In genomic region chr1:46506470-46507219, GRCh38 we compare ENCODE assay signal across 26 cellular contexts. TPM values are rescaled to one million over a fixed set of nuclear protein-coding genes. Genes with fewer than 3 reads are reported as not detected.
DNase-seq lines count a peak whose midpoint lies in the region; ATAC-seq, FAIRE-seq and TF ChIP-seq lines count a peak whose summit lies in the region.
"Had no signal": no experiment of that assay in that cellular context is flagged by ENCODE, and none has a peak within 500 bp of the region (broad histone marks: within the 10 kb centered on the region; RNA-seq: fewer than 3 reads in every experiment).

No MANE protein-coding gene starts in this region.

- peaks cover under 1% of the 10 kb centered on the region; the same call in 1 of the 2 replicates for H3K4me1 ChIP-seq in GM23338 (ENCODE audit: insufficient read depth)
- H3K4me1 ChIP-seq in H1 (replicated peaks in 1 of 4; ENCODE audit: control insufficient read depth in 3 of 4, insufficient read depth in 4 of 4, low read length in 3 of 4), result peaks cover 0 to 13% (median 2%) of the 10 kb centered on the region in 4 experiments; a peak in 3 of 7 replicates
- H3K4me1 ChIP-seq in neuronal stem cell (ENCODE audit: control insufficient read depth in 2 of 2, insufficient read depth in 1 of 2, low read depth in 1 of 2, low read length in 2 of 2), result peaks cover 7% of the 10 kb centered on the region in 2 donors
- H3K4me1 ChIP-seq in Caco-2, result no peaks in the 10 kb centered on the region

- H4K91ac ChIP-seq in H1 (replicated peaks; ENCODE audit: insufficient read length, low read length) (no peak overlapping the region), neuronal stem cell (ENCODE audit: low read depth, low read length, poor library complexity) (no peak overlapping the region)

- H3F3A ChIP-seq in GM23338 (replicated peaks; ENCODE audit: low read depth), result no peaks in the 10 kb centered on the region

- no peak for TF ChIP-seq EP300 in H1 (IDR thresholded peaks at IDR 0.05; ENCODE audit: borderline replicate concordance in 1 of 2, low read depth in 2 of 2, low read length in 2 of 2)

- no peak for FAIRE-seq in H1 (lab: Jason Lieb, UNC)
- FAIRE-seq: D721Med, GM12892, H54, HTR-8/SVneo had no signal

- H3K9me3 ChIP-seq in H1 (ENCODE audit: insufficient read depth in 2 of 2, low read depth in 1 of 2, low read length in 1 of 2) (no peaks in the 10 kb centered on the region), neuronal stem cell (replicated peaks in 1 of 2; ENCODE audit: control insufficient read depth in 2 of 2, insufficient read depth in 1 of 2, low read depth in 1 of 2, low read length in 2 of 2) (no peaks in the 10 kb centered on the region), Caco-2 (no peaks in the 10 kb centered on the region)
- H3K9me3 ChIP-seq: MG63 had no signal

- no peak overlapping the region for H3K27ac ChIP-seq in GM23338 (ENCODE audit: low read depth)
- no peak overlapping the region for H3K27ac ChIP-seq in H1 (ENCODE audit: low read depth, low read length)
- no peak overlapping the region for H3K27ac ChIP-seq in neuronal stem cell (replicated peaks; ENCODE audit: low read length)
- H3K27ac ChIP-seq: HL-60, SK-N-MC had no signal

- 85% methylated on average over 16 of the region's 17 CpGs; no CpG with 5 or more reads in 1 of the 2 experiments for WGBS in H1 (ENCODE audit: extremely low coverage in 1 of 2, insufficient coverage in 1 of 2, insufficient read length in 1 of 2, insufficient replicate concordance in 2 of 2, low coverage in 1 of 2, low lambda C conversion rate in 2 of 2, missing lambda C conversion rate in 1 of 2), 2 experiments
- WGBS in neuronal stem cell (ENCODE audit: extremely low coverage in 2 of 2, insufficient read length in 2 of 2, insufficient replicate concordance in 1 of 2), 2 donors, result 100% methylated on average over 1 of the region's 17 CpGs; no CpG with 5 or more reads in 1 of the 2 donors

- H3K4me3 ChIP-seq in GM23338 (no peak overlapping the region), H1 (ENCODE audit: extremely low read depth in 1 of 4, insufficient read depth in 2 of 4, low read depth in 3 of 4, low read length in 4 of 4) (no peak overlapping the region), neuronal stem cell (ENCODE audit: low read length in 2 of 2) (no peak overlapping the region), Caco-2 (ENCODE audit: low read depth, low read length) (no peak overlapping the region)
- H3K4me3 ChIP-seq: MG63, SK-N-MC had no signal

- H3K9me3 Mint-ChIP-seq in GM23338 (no peaks in the 10 kb centered on the region), Caco-2 (ENCODE audit: unreplicated experiment) (no peaks in the 10 kb centered on the region)

- POLR2A ChIA-PET in H1 (lab: Charles Lee; ENCODE audit: partially characterized antibody) (interaction anchor here (1.5 kb wide), 1 partner anchor 10 kb away, joined by 3 read pairs; no protein-coding TSS in a partner anchor), Caco-2 (lab: Charles Lee) (no interaction called here)

- TF ChIP-seq CTCF in GM23338 (conservative IDR thresholded peaks at IDR 0.05; ENCODE audit: low read depth in 2 of 2), result no peak
- no peak for TF ChIP-seq CTCF in H1 (IDR thresholded peaks at IDR 0.05; ENCODE audit: control extremely low read depth in 1 of 3, insufficient read depth in 1 of 3, low read depth in 1 of 3, low read length in 3 of 3)
- TF ChIP-seq CTCF in Caco-2 (IDR thresholded peaks at IDR 0.05; ENCODE audit: insufficient read depth in 1 of 2, low read depth in 1 of 2, low read length in 1 of 2, severe bottlenecking in 1 of 2, unreplicated experiment in 1 of 2), result no peak

- ATAC-seq in GM23338, result peak; percentile 35

- H3K4me2 ChIP-seq in GM23338 (no peak overlapping the region), H1 (ENCODE audit: insufficient read depth in 1 of 2, low read depth in 2 of 2, low read length in 2 of 2) (no peak overlapping the region), neuronal stem cell (ENCODE audit: insufficient read depth, low read length, poor library complexity, severe bottlenecking) (no peak overlapping the region)

- H3K4me3 Mint-ChIP-seq in GM23338 (no peak overlapping the region), Caco-2 (ENCODE audit: unreplicated experiment) (no peak overlapping the region)
- H3K4me3 Mint-ChIP-seq: CD8-positive, alpha-beta memory T cell had no signal

- H3K79me1 ChIP-seq in H1 (ENCODE audit: low read depth, low read length) (no peaks in the 10 kb centered on the region), neuronal stem cell (ENCODE audit: low read depth, low read length) (no peaks in the 10 kb centered on the region)

- H3K23me2 ChIP-seq in H1 (ENCODE audit: low read depth, low read length), result no peaks in the 10 kb centered on the region

- H3K79me2 ChIP-seq in GM23338 (replicated peaks; ENCODE audit: insufficient read depth) (no peaks in the 10 kb centered on the region), H1 (ENCODE audit: control insufficient read depth in 1 of 2, insufficient read depth in 2 of 2, low read length in 2 of 2) (no peaks in the 10 kb centered on the region)

- H4K8ac ChIP-seq in H1 (ENCODE audit: extremely low read depth, insufficient read depth, low read length) (no peak overlapping the region; the same call in 1 of the 2 replicates), neuronal stem cell (ENCODE audit: low read depth, low read length) (no peak overlapping the region)

- H3K27ac Mint-ChIP-seq in GM23338 (no peak overlapping the region), Caco-2 (ENCODE audit: unreplicated experiment) (no peak overlapping the region)

- no peaks in the 10 kb centered on the region for H3K36me3 ChIP-seq in GM23338 (ENCODE audit: insufficient read depth)
- no peaks in the 10 kb centered on the region for H3K36me3 ChIP-seq in H1 (ENCODE audit: control insufficient read depth in 2 of 4, insufficient read depth in 4 of 4, low read length in 3 of 4)
- no peaks in the 10 kb centered on the region for H3K36me3 ChIP-seq in neuronal stem cell (replicated peaks in 1 of 2; ENCODE audit: control insufficient read depth in 2 of 2, insufficient read depth in 2 of 2, low read length in 2 of 2)
- no peaks in the 10 kb centered on the region for H3K36me3 ChIP-seq in Caco-2 (ENCODE audit: control insufficient read depth, insufficient read depth, low read length)
- H3K36me3 ChIP-seq: MG63 had no signal

- no peak overlapping the region for H4K5ac ChIP-seq in H1 (ENCODE audit: insufficient read length, low read depth, low read length)

- H2BK120ac ChIP-seq in H1 (replicated peaks; ENCODE audit: low read depth, low read length), result no peak overlapping the region
- no peak overlapping the region for H2BK120ac ChIP-seq in neuronal stem cell (ENCODE audit: low read depth, low read length)

- no peak overlapping the region for H3K9ac ChIP-seq in H1 (replicated peaks in 1 of 4; ENCODE audit: extremely low read depth in 1 of 4, low read depth in 3 of 4, low read length in 3 of 4)
- H3K9ac ChIP-seq in neuronal stem cell (ENCODE audit: low read depth, low read length, poor library complexity), result no peak overlapping the region

- DNase-seq in GM23338 (ENCODE audit: low spot score) (no peak), OCI-M1 (lab: John Stamatoyannopoulos, UW) (peak; percentile 76), H1 (ENCODE audit: low read depth in 1 of 2, low spot score in 2 of 2) (no peak), neuronal stem cell (ENCODE audit: low spot score) (no peak), Caco-2 (no peak), cerebellar cortex (ENCODE audit: low spot score) (no peak)
- no peak for DNase-seq in activated CD8-positive, alpha-beta memory T cell treated with anti-CD3 and anti-CD28 coated beads for 24 hours
- DNase-seq: C1 segment of cervical spinal cord; CD8-positive, alpha-beta memory T cell; IMR-90; Karpas-422; MG63; NCI-H1092 treated with DMSO at 0.1 percent for 48 hours; NCI-H146; NCI-H2029 treated with DMSO at 0.1 percent for 48 hours; NCI-H2171 treated with DMSO at 0.1 percent for 48 hours; NCI-H446; NCI-H526 treated with DMSO at 0.1 percent for 48 hours; NK-92 treated with Interleukin-12 subunit alpha and Interleukin-12 subunit beta, amount 100 ng/mL, for 24 hours; SHP77 had no signal

- H3K14ac ChIP-seq in H1 (ENCODE audit: insufficient read length) (no peak overlapping the region), neuronal stem cell (ENCODE audit: low read length) (peak overlapping the region; percentile 14)

- H3K27me3 Mint-ChIP-seq in GM23338 (ENCODE audit: insufficient read depth, low read depth, poor library complexity) (peaks cover 9% of the 10 kb centered on the region), Caco-2 (ENCODE audit: insufficient read depth, unreplicated experiment) (peaks cover 5% of the 10 kb centered on the region)

- no peaks in the 10 kb centered on the region for H3K36me3 Mint-ChIP-seq in GM23338 (ENCODE audit: low read depth)
- no peaks in the 10 kb centered on the region for H3K36me3 Mint-ChIP-seq in Caco-2 (ENCODE audit: insufficient read depth, unreplicated experiment)
- H3K36me3 Mint-ChIP-seq: CD8-positive, alpha-beta memory T cell had no signal

- H3K18ac ChIP-seq in H1 (ENCODE audit: extremely low read depth, low read length), result no peak overlapping the region
- H3K18ac ChIP-seq in neuronal stem cell (ENCODE audit: low read length), result peak overlapping the region; percentile 11

- no peak overlapping the region for H3K56ac ChIP-seq in H1 (replicated peaks; ENCODE audit: insufficient read length, low read depth, low read length)

- CTCF ChIA-PET in H1 (lab: Charles Lee; ENCODE audit: partially characterized antibody) (interaction anchor here (1.0 to 18.9 kb wide), 12 partner anchors 9 to 61 kb away, joined by 3 to 287 read pairs (median 3); partner anchors contain the start of gene DMBX1), Caco-2 (lab: Charles Lee) (no interaction called here)

- no peak overlapping the region for H2AK5ac ChIP-seq in H1 (ENCODE audit: low read depth, low read length)
- H2AK5ac ChIP-seq in neuronal stem cell (ENCODE audit: low read depth, low read length), result no peak overlapping the region

- peak overlapping the region; percentile 39; the same call in 1 of the 2 replicates for H2BK12ac ChIP-seq in H1 (ENCODE audit: low read depth, low read length)
- peak overlapping the region; percentile 24 for H2BK12ac ChIP-seq in neuronal stem cell (ENCODE audit: low read length)

- no peak for TF ChIP-seq POLR2A in H1 (IDR thresholded peaks at IDR 0.05; ENCODE audit: control extremely low read depth in 1 of 2, low read depth in 2 of 2, low read length in 2 of 2)

- H3K27me3 ChIP-seq in GM23338 (ENCODE audit: insufficient read depth) (peaks cover 20% of the 10 kb centered on the region), H1 (replicated peaks in 1 of 4; ENCODE audit: control insufficient read depth in 3 of 4, extremely low read depth in 1 of 4, insufficient read depth in 3 of 4, low read length in 3 of 4) (no peaks in the 10 kb centered on the region; a peak in 1 of 7 replicates), neuronal stem cell (ENCODE audit: control insufficient read depth in 3 of 3, insufficient read depth in 3 of 3, low read depth in 1 of 3, low read length in 3 of 3) (peaks cover 0 to 52% (median 2%) of the 10 kb centered on the region in 3 experiments), Caco-2 (replicated peaks; ENCODE audit: control insufficient read depth, insufficient read depth, low read length) (no peaks in the 10 kb centered on the region; the same call in 1 of the 2 replicates)
- H3K27me3 ChIP-seq: MG63 had no signal

- H2BK15ac ChIP-seq in H1 (ENCODE audit: low read length) (no peak overlapping the region), neuronal stem cell (ENCODE audit: low read length) (no peak overlapping the region)

- H3K4ac ChIP-seq in H1 (replicated peaks; ENCODE audit: insufficient read length, low read depth, low read length) (no peak overlapping the region), neuronal stem cell (ENCODE audit: low read length) (no peak overlapping the region)

- no peaks in the 10 kb centered on the region; the same call in 1 of the 2 replicates for H4K20me1 ChIP-seq in GM23338 (replicated peaks; ENCODE audit: insufficient read depth)
- no peaks in the 10 kb centered on the region for H4K20me1 ChIP-seq in H1 (replicated peaks in 1 of 2; ENCODE audit: control insufficient read depth in 1 of 2, insufficient read depth in 2 of 2, low read length in 2 of 2)

- intact Hi-C loops in Caco-2 (cut with micrococcal nuclease; ENCODE audit: unreplicated experiment), result no loop called here

- H2AFZ ChIP-seq in GM23338 (no peak overlapping the region), H1 (ENCODE audit: low read length) (no peak overlapping the region), neuronal stem cell (ENCODE audit: low read length) (no peak overlapping the region)

- BruUV-seq in Caco-2 (replicated peaks; lab: Mats Ljungman, UMichigan), result no TSS peak

- TF ChIP-seq RAD21 in H1 (IDR thresholded peaks at IDR 0.05 in 1 of 2, conservative IDR thresholded peaks at IDR 0.05 in 1 of 2; ENCODE audit: low read depth in 2 of 2, low read length in 2 of 2), result no peak

- H3K4me1 Mint-ChIP-seq in GM23338 (peaks cover 13% of the 10 kb centered on the region), Caco-2 (ENCODE audit: low read depth, unreplicated experiment) (no peaks in the 10 kb centered on the region)
- H3K4me1 Mint-ChIP-seq: CD8-positive, alpha-beta memory T cell had no signal

- no peak overlapping the region for H3K23ac ChIP-seq in H1 (ENCODE audit: insufficient read length)
- peak overlapping the region; percentile 5 for H3K23ac ChIP-seq in neuronal stem cell (ENCODE audit: low read depth, low read length, poor library complexity)

- H2BK20ac ChIP-seq in H1 (ENCODE audit: low read length), result no peak overlapping the region

- no peaks in the 10 kb centered on the region for H3K9me2 ChIP-seq in GM23338 (ENCODE audit: insufficient read depth)

- H2BK5ac ChIP-seq in H1 (ENCODE audit: low read depth, low read length) (no peak overlapping the region), neuronal stem cell (ENCODE audit: low read length) (no peak overlapping the region)

RNA-seq across cellular contexts. Expression of gene DMBX1, which starts 17.0 kb away (rescaled TPM):
- total RNA-seq in GM23338 (2014; rRNA removed; shearing (Covaris generic)), result not detected in 2 replicates
- polyA plus RNA-seq in GM23338 (2016; fragmentation: Nextera tagmentation; extraction: Ambion mirVana) (0.11 TPM in 1 of 2 replicates, not detected in the other), H1 (2011; rRNA removed) (0.23 and 0.36 TPM in 2 replicates)
- 0.30 TPM in 1 of 2 replicates, not detected in the other for total RNA-seq in H1 (2021; fragmentation: NEBNext Ultra II Directional; extraction: Animal tissue kit (Norgen Biotek cat#: 25700))
- 0.26 TPM for polyA plus RNA-seq in H1 (2011; cell fraction: cytosol; rRNA removed)
- 0.53 TPM for polyA plus RNA-seq in H1 (2011; cell fraction: nucleus; rRNA removed)
- 0.24 to 0.30 TPM (median 0.27 TPM) in 4 replicates for polyA plus RNA-seq in H1 (2012, experiment 1 of 2)
- 0.12 TPM for polyA plus RNA-seq in H1 (2012, experiment 2 of 2)
- polyA plus RNA-seq in H1 (2013, experiment 1 of 2), result 0.06 TPM
- 0.09 TPM for polyA plus RNA-seq in H1 (2013, experiment 2 of 2)
- polyA minus RNA-seq in H1 (2011; rRNA and poly(A)+ RNA removed), result 0.07 and 0.41 TPM in 2 replicates
- 0.51 TPM for polyA minus RNA-seq in H1 (2011; cell fraction: cytosol; rRNA and poly(A)+ RNA removed)
- 0.20 TPM for polyA minus RNA-seq in H1 (2011; cell fraction: nucleus; rRNA and poly(A)+ RNA removed)
- 0.15 TPM for polyA plus RNA-seq in neuronal stem cell (2013, experiment 1 of 2)
- polyA plus RNA-seq in neuronal stem cell (2013, experiment 2 of 2), result 0.18 TPM
- total RNA-seq in Caco-2 (2022), result 0.16 TPM in 1 of 2 replicates, not detected in the other
- total RNA-seq: CD8-positive, alpha-beta memory T cell; IMR-90 had no signal
- polyA plus RNA-seq: CD8-positive, alpha-beta memory T cell; IMR-90 had no signal

RNA-seq across cellular contexts. Expression of gene KNCN, which starts 44.8 kb away (rescaled TPM):
- not detected in 2 replicates for total RNA-seq in GM23338 (2014; rRNA removed; shearing (Covaris generic))
- polyA plus RNA-seq in GM23338 (2016; fragmentation: Nextera tagmentation; extraction: Ambion mirVana) (not detected in 2 replicates), H1 (2011; rRNA removed) (not detected in 2 replicates)
- not detected in 2 replicates for total RNA-seq in H1 (2021; fragmentation: NEBNext Ultra II Directional; extraction: Animal tissue kit (Norgen Biotek cat#: 25700))
- not detected for polyA plus RNA-seq in H1 (2011; cell fraction: cytosol; rRNA removed)
- polyA plus RNA-seq in H1 (2011; cell fraction: nucleus; rRNA removed), result not detected
- polyA plus RNA-seq in H1 (2012, experiment 1 of 2), result not detected in 4 replicates
- not detected for polyA plus RNA-seq in H1 (2012, experiment 2 of 2)
- not detected for polyA plus RNA-seq in H1 (2013, experiment 1 of 2)
- not detected for polyA plus RNA-seq in H1 (2013, experiment 2 of 2)
- not detected in 2 replicates for polyA minus RNA-seq in H1 (2011; rRNA and poly(A)+ RNA removed)
- polyA minus RNA-seq in H1 (2011; cell fraction: cytosol; rRNA and poly(A)+ RNA removed), result not detected
- polyA minus RNA-seq in H1 (2011; cell fraction: nucleus; rRNA and poly(A)+ RNA removed), result not detected
- polyA plus RNA-seq in neuronal stem cell (2013, experiment 1 of 2), result not detected
- not detected for polyA plus RNA-seq in neuronal stem cell (2013, experiment 2 of 2)
- not detected in 2 replicates for total RNA-seq in Caco-2 (2022)
- total RNA-seq: CD8-positive, alpha-beta memory T cell; IMR-90 had no signal
- polyA plus RNA-seq: CD8-positive, alpha-beta memory T cell; IMR-90 had no signal
